ENCODE assay signal across 27 cellular contexts in the genomic region with DNA sequence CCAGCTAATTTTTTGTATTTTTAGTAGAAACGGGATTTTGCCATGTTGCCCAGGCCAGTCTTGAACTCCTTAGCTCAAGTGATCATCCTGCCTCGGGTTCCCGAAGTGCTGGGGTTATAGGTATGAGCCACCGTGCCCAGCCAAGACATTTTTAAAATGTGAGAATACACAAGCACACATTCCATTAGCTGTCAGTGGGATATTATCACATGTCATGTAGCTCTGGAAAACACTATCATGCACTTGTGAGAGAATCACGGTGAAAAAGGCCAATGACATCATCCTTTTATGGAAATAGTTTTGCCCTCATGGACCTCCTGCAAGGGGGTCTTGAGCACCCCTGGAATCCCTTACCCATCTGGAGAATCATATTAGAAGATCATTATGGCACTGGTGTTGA.
"Had no signal": no experiment of that assay in that cellular context is flagged by ENCODE, and none has a peak within 500 bp of the region (broad histone marks: within the 10 kb centered on the region; RNA-seq: fewer than 3 reads in every experiment).

No MANE protein-coding gene starts in this region.

- H3K27me3 ChIP-seq: colonic mucosa, esophagus muscularis mucosa, foreskin keratinocyte, gastroesophageal sphincter, neutrophil, pancreas, tibial nerve, upper lobe of left lung had no signal

- ATAC-seq: foreskin keratinocyte; gastroesophageal sphincter; left colon; natural killer cell; pancreas; stimulated activated naive B cell treated with anti-CD40 and anti-IgM and Interleukin-4, amounts not matched to agents 10 μg/mL and 1 μg/mL and 100 μg/mL, for 72 hours had no signal

- H3K36me3 Mint-ChIP-seq: natural killer cell had no signal

- H3K4me3 ChIP-seq: colonic mucosa, esophagus muscularis mucosa, gastroesophageal sphincter, lung, pancreas, thoracic aorta, tibial nerve, upper lobe of left lung had no signal

- H3K4me1 ChIP-seq: colonic mucosa, pancreas, tibial nerve, upper lobe of left lung had no signal

- H3K27ac Mint-ChIP-seq: dendritic cell treated with granulocyte-macrophage colony-stimulating factor and Interleukin-4, amounts not matched to agents 40 ng/mL and 50 ng/mL, for 4 days; memory B cell; natural killer cell; stimulated activated naive B cell treated with anti-CD40 and anti-IgM and Interleukin-4, amounts not matched to agents 10 μg/mL and 1 μg/mL and 100 μg/mL, for 72 hours; stimulated activated naive CD8-positive, alpha-beta T cell treated with anti-CD3 and anti-CD28 coated beads, Interleukin-15, Interleukin-2, amounts not matched to agents 100 ng/mL and 50 ng/mL, for 24 hours had no signal

- H3K36me3 ChIP-seq: colonic mucosa, neutrophil, pancreas, thoracic aorta had no signal

- H3K9me3 Mint-ChIP-seq: immature natural killer cell; natural killer cell; stimulated activated naive CD8-positive, alpha-beta T cell treated with anti-CD3 and anti-CD28 coated beads, Interleukin-15, Interleukin-2, amounts not matched to agents 100 ng/mL and 50 ng/mL, for 24 hours had no signal

- H3K4me3 Mint-ChIP-seq: dendritic cell treated with granulocyte-macrophage colony-stimulating factor and Interleukin-4, amounts not matched to agents 40 ng/mL and 50 ng/mL, for 4 days; immature natural killer cell; memory B cell; natural killer cell; stimulated activated naive B cell treated with anti-CD40 and anti-IgM and Interleukin-4, amounts not matched to agents 10 μg/mL and 1 μg/mL and 100 μg/mL, for 72 hours; stimulated activated naive CD8-positive, alpha-beta T cell treated with anti-CD3 and anti-CD28 coated beads, Interleukin-15, Interleukin-2, amounts not matched to agents 100 ng/mL and 50 ng/mL, for 24 hours had no signal

- H3K4me1 Mint-ChIP-seq: immature natural killer cell had no signal

- H3K27me3 Mint-ChIP-seq: dendritic cell treated with granulocyte-macrophage colony-stimulating factor and Interleukin-4, amounts not matched to agents 40 ng/mL and 50 ng/mL, for 4 days; memory B cell; stimulated activated naive B cell treated with anti-CD40 and anti-IgM and Interleukin-4, amounts not matched to agents 10 μg/mL and 1 μg/mL and 100 μg/mL, for 72 hours; stimulated activated naive CD8-positive, alpha-beta T cell treated with anti-CD3 and anti-CD28 coated beads, Interleukin-15, Interleukin-2, amounts not matched to agents 100 ng/mL and 50 ng/mL, for 24 hours had no signal

- H3K9me3 ChIP-seq: colonic mucosa, esophagus muscularis mucosa, gastroesophageal sphincter, neutrophil, pancreas, thoracic aorta, upper lobe of left lung had no signal

- DNase-seq: cerebellar nuclear complex; colonic mucosa; effector CD8-positive, alpha-beta T cell; foreskin keratinocyte; hypothalamus; immature natural killer cell; islet precursor cell; kidney glomerular epithelial cell; left colon; natural killer cell; pancreas; small intestine; stimulated activated CD4-positive, alpha-beta T cell treated with anti-CD3 and anti-CD28 coated beads, Interleukin-15, amount 100 ng/mL, for 24 hours; stimulated activated CD4-positive, alpha-beta T cell treated with anti-CD3 and anti-CD28 coated beads, Interleukin-2, amount 100 ng/mL, for 48 hours; stimulated activated naive B cell treated with anti-CD40 and anti-IgM and Interleukin-4, amounts not matched to agents 10 μg/mL and 1 μg/mL and 100 μg/mL, for 72 hours; upper lobe of left lung had no signal

- H3K27ac ChIP-seq: colonic mucosa, esophagus muscularis mucosa, foreskin keratinocyte, gastroesophageal sphincter, neutrophil, pancreas, thoracic aorta, tibial nerve, upper lobe of left lung had no signal

- FAIRE-seq: endothelial cell of umbilical vein, pancreas, small intestine, urothelium cell line had no signal
